ENCODE assay signal across 25 cellular contexts in genomic region chr5:7364226-7364875, GRCh38. TPM values are rescaled to one million over a fixed set of nuclear protein-coding genes. Genes with fewer than 3 reads are reported as not detected.
"Had no signal": no experiment of that assay in that cellular context is flagged by ENCODE, and none has a peak within 500 bp of the region (broad histone marks: within the 10 kb centered on the region; RNA-seq: fewer than 3 reads in every experiment).

No MANE protein-coding gene starts in this region.

- ATAC-seq: activated CD8-positive, alpha-beta memory T cell treated with anti-CD3 and anti-CD28 coated beads, Interleukin-2, amount 10 ng/mL, durations not matched to agents 7 days and 5 days; activated T-cell treated with anti-CD3 and anti-CD28 coated beads, Interleukin-2, amount 50 U/mL, for 4 hours; body of pancreas; PC-3; T-helper 17 cell had no signal

- H3K27ac Mint-ChIP-seq: activated B cell treated with CpG ODN at 0.5 μM for 24 hours; activated CD4-positive, alpha-beta T cell treated with anti-CD3 and anti-CD28 coated beads, Interleukin-2, amount 10 ng/mL, durations not matched to agents 24 days and 14 days; activated CD8-positive, alpha-beta memory T cell treated with anti-CD3 and anti-CD28 coated beads, Interleukin-2, amount 10 ng/mL, durations not matched to agents 7 days and 5 days; activated naive CD8-positive, alpha-beta T cell; T-helper 17 cell had no signal

- H3K36me3 Mint-ChIP-seq: activated CD8-positive, alpha-beta memory T cell treated with anti-CD3 and anti-CD28 coated beads, Interleukin-2, amount 10 ng/mL, durations not matched to agents 7 days and 5 days; activated naive CD8-positive, alpha-beta T cell had no signal

- H3K27ac ChIP-seq: body of pancreas had no signal

- H3K4me3 Mint-ChIP-seq: activated B cell treated with CpG ODN at 0.5 μM for 24 hours; activated CD4-positive, alpha-beta T cell treated with anti-CD3 and anti-CD28 coated beads, Interleukin-2, amount 10 ng/mL, durations not matched to agents 24 days and 14 days; activated CD8-positive, alpha-beta memory T cell treated with anti-CD3 and anti-CD28 coated beads, Interleukin-2, amount 10 ng/mL, durations not matched to agents 7 days and 5 days; activated naive CD8-positive, alpha-beta T cell; activated T-cell treated with anti-CD3 and anti-CD28 coated beads, Interleukin-2, amount 50 U/mL, for 4 hours; T-helper 17 cell had no signal

- H3K4me3 ChIP-seq: body of pancreas had no signal

- H3K4me1 Mint-ChIP-seq: activated B cell treated with CpG ODN at 0.5 μM for 24 hours; activated CD4-positive, alpha-beta T cell treated with anti-CD3 and anti-CD28 coated beads, Interleukin-2, amount 10 ng/mL, durations not matched to agents 24 days and 14 days; activated CD8-positive, alpha-beta memory T cell treated with anti-CD3 and anti-CD28 coated beads, Interleukin-2, amount 10 ng/mL, durations not matched to agents 7 days and 5 days; T-helper 17 cell had no signal

- FAIRE-seq: bronchial epithelial cell, RCC 7860 had no signal

- H3K4me1 ChIP-seq: body of pancreas had no signal

- H3K9me3 ChIP-seq: body of pancreas had no signal

- DNase-seq: activated B cell treated with CpG ODN at 0.5 μM for 24 hours; activated CD4-positive, alpha-beta T cell treated with anti-CD3 and anti-CD28 coated beads for 1 hour; activated CD4-positive, alpha-beta T cell treated with anti-CD3 and anti-CD28 coated beads, Interleukin-2, amount 50 U/mL, for 48 hours; activated CD8-positive, alpha-beta memory T cell treated with anti-CD3 and anti-CD28 coated beads, Interleukin-2, amount 10 ng/mL, durations not matched to agents 7 days and 5 days; activated effector memory CD4-positive, alpha-beta T cell treated with anti-CD3 and anti-CD28 coated beads, Interleukin-2, amount 50 U/mL, for 16 hours; activated naive CD4-positive, alpha-beta T cell treated with Interleukin-2 at 50 U/mL for 16 hours; activated T-cell treated with anti-CD3 and anti-CD28 coated beads, Interleukin-2, amount 50 U/mL, for 4 hours; body of pancreas; central memory CD4-positive, alpha-beta T cell; Kasumi-1; NCI-H1048; NCI-H146; NCI-H187 treated with DMSO at 0.1 percent for 48 hours; NCI-H2081 treated with DMSO at 0.1 percent for 48 hours; NCI-H446; NCI-H524; PC-3; SHP77; T-helper 17 cell; T-helper 9 cell had no signal

- H3K27me3 Mint-ChIP-seq: activated B cell treated with CpG ODN at 0.5 μM for 24 hours; activated CD4-positive, alpha-beta T cell treated with anti-CD3 and anti-CD28 coated beads, Interleukin-2, amount 10 ng/mL, durations not matched to agents 24 days and 14 days; activated CD8-positive, alpha-beta memory T cell treated with anti-CD3 and anti-CD28 coated beads, Interleukin-2, amount 10 ng/mL, durations not matched to agents 7 days and 5 days had no signal

- H3K27me3 ChIP-seq: body of pancreas had no signal

- H3K9me3 Mint-ChIP-seq: activated B cell treated with CpG ODN at 0.5 μM for 24 hours; activated T-cell treated with anti-CD3 and anti-CD28 coated beads, Interleukin-2, amount 50 U/mL, for 4 hours had no signal

RNA-seq across cellular contexts. Expression of gene ADCY2, which starts 31.6 kb away (rescaled TPM):
- total RNA-seq: activated B cell treated with CpG ODN at 0.5 μM for 24 hours; activated CD4-positive, alpha-beta T cell treated with anti-CD3 and anti-CD28 coated beads, Interleukin-2, amount 10 ng/mL, durations not matched to agents 24 days and 14 days; activated CD8-positive, alpha-beta memory T cell treated with anti-CD3 and anti-CD28 coated beads, Interleukin-2, amount 10 ng/mL, durations not matched to agents 7 days and 5 days; M059J; PC-3; T-helper 17 cell had no signal
